In the genomic region with DNA sequence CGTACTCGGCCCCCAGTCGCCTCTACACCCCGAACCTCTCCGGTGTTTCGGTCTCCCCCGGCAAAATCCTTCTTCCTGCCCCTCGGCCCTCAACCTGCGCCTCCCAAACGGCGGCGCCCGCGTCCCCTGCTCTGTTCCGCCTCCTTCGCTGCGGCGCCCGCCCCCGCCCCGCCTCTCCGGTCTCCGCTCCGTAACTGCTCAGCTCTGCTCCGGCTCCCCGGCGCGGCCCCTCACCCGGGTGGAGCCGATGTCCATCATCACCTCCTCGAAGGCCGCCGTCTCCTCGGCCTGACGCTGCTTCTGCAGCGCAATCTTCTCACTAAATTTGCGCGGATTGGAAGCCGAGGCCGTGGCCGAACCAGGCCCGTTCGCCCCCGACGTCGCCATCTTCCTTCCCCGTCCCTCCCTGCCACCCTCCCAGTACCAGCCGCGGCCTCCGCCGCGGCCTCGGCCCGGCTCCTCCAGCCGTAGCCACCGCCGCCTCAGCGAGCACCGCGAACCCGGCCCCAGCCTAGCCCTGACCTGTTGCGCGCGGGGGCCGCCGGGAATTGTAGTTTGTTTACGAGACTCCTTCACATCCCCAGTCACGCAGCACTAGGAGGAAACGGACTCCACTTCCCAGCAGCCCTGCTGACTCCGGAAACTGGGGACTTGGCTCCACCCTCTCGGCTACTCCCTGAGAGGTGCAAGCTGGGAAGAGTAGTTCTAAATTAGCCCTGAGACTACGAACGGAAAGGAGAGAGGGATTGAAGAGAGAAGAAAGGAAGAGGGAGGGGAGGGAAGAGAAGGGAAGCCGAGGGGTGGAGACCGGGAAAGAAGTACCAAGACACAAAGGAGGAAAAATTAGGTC, we compare ENCODE assay signal across 8 cellular contexts. TPM values are rescaled to one million over a fixed set of nuclear protein-coding genes. Genes with fewer than 3 reads are reported as not detected.
A peak's percentile ranks its signal among the peaks of the same experiment; 100 is the strongest.
DNase-seq lines count a peak whose midpoint lies in the region; ATAC-seq and TF ChIP-seq lines count a peak whose summit lies in the region.

A gene with protein sequence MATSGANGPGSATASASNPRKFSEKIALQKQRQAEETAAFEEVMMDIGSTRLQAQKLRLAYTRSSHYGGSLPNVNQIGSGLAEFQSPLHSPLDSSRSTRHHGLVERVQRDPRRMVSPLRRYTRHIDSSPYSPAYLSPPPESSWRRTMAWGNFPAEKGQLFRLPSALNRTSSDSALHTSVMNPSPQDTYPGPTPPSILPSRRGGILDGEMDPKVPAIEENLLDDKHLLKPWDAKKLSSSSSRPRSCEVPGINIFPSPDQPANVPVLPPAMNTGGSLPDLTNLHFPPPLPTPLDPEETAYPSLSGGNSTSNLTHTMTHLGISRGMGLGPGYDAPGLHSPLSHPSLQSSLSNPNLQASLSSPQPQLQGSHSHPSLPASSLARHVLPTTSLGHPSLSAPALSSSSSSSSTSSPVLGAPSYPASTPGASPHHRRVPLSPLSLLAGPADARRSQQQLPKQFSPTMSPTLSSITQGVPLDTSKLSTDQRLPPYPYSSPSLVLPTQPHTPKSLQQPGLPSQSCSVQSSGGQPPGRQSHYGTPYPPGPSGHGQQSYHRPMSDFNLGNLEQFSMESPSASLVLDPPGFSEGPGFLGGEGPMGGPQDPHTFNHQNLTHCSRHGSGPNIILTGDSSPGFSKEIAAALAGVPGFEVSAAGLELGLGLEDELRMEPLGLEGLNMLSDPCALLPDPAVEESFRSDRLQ (minus strand): TSS at position 502 of the 850 bp plus-strand sequence. CDS start 115 bp downstream, at position 387.

- peak within 1 kb of the TSS; percentile 92 for H3K4me3 ChIP-seq in BE2C (ENCODE audit: low read depth, low read length)

- no peaks in the 10 kb centered on the region for H3K27me3 ChIP-seq in BE2C

- peaks cover 8% of the 10 kb centered on the region for H3K4me1 ChIP-seq in BE2C

- ATAC-seq in HG03460 (IDR thresholded peaks at IDR 0.05; ENCODE audit: unreplicated experiment) = peak; percentile 70

- DNase-seq in BE2C (peak; percentile 99), GM19240 (ENCODE audit: insufficient read length, low spot score) (peak; percentile 92), NCI-H524 treated with DMSO at 0.1 percent for 48 hours (lab: John Stamatoyannopoulos, UW) (peak; percentile 89), kidney glomerular epithelial cell (lab: John Stamatoyannopoulos, UW) (peak; percentile 97)
- DNase-seq in activated CD4-positive, alpha-beta T cell treated with anti-CD3 and anti-CD28 coated beads for 4 hours = peak; percentile 96 to 98
- peak; percentile 87 to 88 for DNase-seq in stimulated activated CD4-positive, alpha-beta T cell treated with anti-CD3 and anti-CD28 coated beads, Interleukin-1b, Interleukin-23, amount 100 ng/mL, for 1 hour (ENCODE audit: low read depth in 2 of 2)

- H3K27ac ChIP-seq in cingulate gyrus (ENCODE audit: low read depth, low read length) = peak within 1 kb of the TSS; percentile 93

- TF ChIP-seq CTCF in BE2C (IDR thresholded peaks at IDR 0.05; ENCODE audit: low read depth, low read length) = no peak

- no peaks in the 10 kb centered on the region for H3K9me3 ChIP-seq in BE2C

- H3K36me3 ChIP-seq in BE2C = peaks cover 3% of the 10 kb centered on the region

RNA-seq across cellular contexts. Expression of the gene that starts here (rescaled TPM):
- 43.8 TPM for polyA plus RNA-seq in BE2C (2012; ENCODE audit: insufficient read depth, insufficient read length, low read depth)

Comparison
In these comparisons a context has a peak if more than half of its experiments do, and no peak if none do; other contexts are left out.
1. Peak in every context shown above with its lines: DNase-seq, ATAC-seq, H3K4me3 ChIP-seq and H3K27ac ChIP-seq.